1 cellular context compared by ENCODE assay signal in genomic region chr12:68821357-68822188, GRCh38.
TF ChIP-seq lines count a peak whose summit lies in the region.

No MANE protein-coding gene starts in this region.

TF ChIP-seq in GM12878, 131 proteins besides CTCF, POLR2A, EP300 and RAD21 (continued from another document):
- TF ChIP-seq PRDM15 (CRISPR knock-in tag; IDR thresholded peaks at IDR 0.05) = no peak
- TF ChIP-seq PBX3 (IDR thresholded peaks at IDR 0.05; ENCODE audit: insufficient replicate concordance, low read depth, low read length) = no peak
- TF ChIP-seq BCLAF1 (IDR thresholded peaks at IDR 0.05) = no peak
- no peak for TF ChIP-seq SIX5 (IDR thresholded peaks at IDR 0.05; ENCODE audit: low read depth, low read length, severe bottlenecking)
- no peak for TF ChIP-seq TAF1 (IDR thresholded peaks at IDR 0.05; ENCODE audit: borderline replicate concordance, low read depth, low read length)
- peak; percentile 27; the same call in 1 of the 3 replicates for TF ChIP-seq POU2F2 (IDR thresholded peaks at IDR 0.05; ENCODE audit: borderline replicate concordance, low read depth, low read length)
- TF ChIP-seq LARP7 (IDR thresholded peaks at IDR 0.05) = no peak
- TF ChIP-seq, protein P1, sequence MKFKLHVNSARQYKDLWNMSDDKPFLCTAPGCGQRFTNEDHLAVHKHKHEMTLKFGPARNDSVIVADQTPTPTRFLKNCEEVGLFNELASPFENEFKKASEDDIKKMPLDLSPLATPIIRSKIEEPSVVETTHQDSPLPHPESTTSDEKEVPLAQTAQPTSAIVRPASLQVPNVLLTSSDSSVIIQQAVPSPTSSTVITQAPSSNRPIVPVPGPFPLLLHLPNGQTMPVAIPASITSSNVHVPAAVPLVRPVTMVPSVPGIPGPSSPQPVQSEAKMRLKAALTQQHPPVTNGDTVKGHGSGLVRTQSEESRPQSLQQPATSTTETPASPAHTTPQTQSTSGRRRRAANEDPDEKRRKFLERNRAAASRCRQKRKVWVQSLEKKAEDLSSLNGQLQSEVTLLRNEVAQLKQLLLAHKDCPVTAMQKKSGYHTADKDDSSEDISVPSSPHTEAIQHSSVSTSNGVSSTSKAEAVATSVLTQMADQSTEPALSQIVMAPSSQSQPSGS (IDR thresholded peaks at IDR 0.05; ENCODE audit: low read length) = no peak
- TF ChIP-seq HDAC6 (IDR thresholded peaks at IDR 0.05; ENCODE audit: unreplicated experiment) = no peak
- no peak for TF ChIP-seq SRF (IDR thresholded peaks at IDR 0.05; ENCODE audit: low read depth in 2 of 2, low read length in 2 of 2)
- no peak for TF ChIP-seq SKIL (IDR thresholded peaks at IDR 0.05; ENCODE audit: low read depth, poor library complexity, severe bottlenecking)
- no peak for TF ChIP-seq PKNOX1 (IDR thresholded peaks at IDR 0.05)
- peak; percentile 71 for TF ChIP-seq POLR2AphosphoS5 (IDR thresholded peaks at IDR 0.05; ENCODE audit: low read length)
